Comparison of ENCODE assay signal across 13 cellular contexts in the genomic region with DNA sequence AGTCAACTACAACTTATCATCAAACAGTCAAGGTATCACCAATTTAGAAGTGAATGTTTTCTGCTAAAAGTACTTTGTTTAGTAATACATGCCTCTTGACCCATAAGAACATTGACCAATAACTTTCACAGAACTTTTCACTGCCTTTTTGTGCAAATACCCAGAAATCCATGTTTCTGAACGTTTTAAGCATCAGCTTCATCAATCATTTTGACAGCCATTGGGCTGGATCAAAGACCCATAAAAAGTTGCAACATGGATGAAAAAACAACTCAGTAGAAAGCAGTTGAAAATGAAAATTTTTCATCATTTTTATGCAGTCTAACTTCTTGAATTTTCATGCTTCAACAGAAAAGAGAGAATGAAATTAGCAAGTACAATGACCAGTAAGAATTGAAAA.
DNase-seq lines count a peak whose midpoint lies in the region; ATAC-seq and TF ChIP-seq lines count a peak whose summit lies in the region.
"Had no signal": no experiment of that assay in that cellular context is flagged by ENCODE, and none has a peak within 500 bp of the region (broad histone marks: within the 10 kb centered on the region; RNA-seq: fewer than 3 reads in every experiment).

No MANE protein-coding gene starts in this region.

- H4K20me1 ChIP-seq in Loucy (ENCODE audit: insufficient read depth, low read length, poor library complexity, severe bottlenecking) (no peaks in the 10 kb centered on the region), OCI-LY7 (ENCODE audit: insufficient read depth, low read length) (no peaks in the 10 kb centered on the region)

- intact Hi-C loops in OCI-LY7 (cut with micrococcal nuclease; ENCODE audit: unreplicated experiment): no loop called here

- no peaks in the 10 kb centered on the region for H3F3A ChIP-seq in Loucy (ENCODE audit: low read depth)

- TF ChIP-seq CTCF in Loucy (conservative IDR thresholded peaks at IDR 0.05; ENCODE audit: low read length) (no peak), OCI-LY7 (conservative IDR thresholded peaks at IDR 0.05; ENCODE audit: low read length) (no peak)

- DNase-seq in OCI-LY7 (ENCODE audit: low spot score): no peak
- DNase-seq in GM19240 (ENCODE audit: insufficient read length, low spot score): no peak
- no peak for DNase-seq in SIG-M5 (lab: John Stamatoyannopoulos, UW)
- DNase-seq: C1 segment of cervical spinal cord; Caco-2; CD4-positive, alpha-beta memory T cell; DMS153; DND-41; GOT3 had no signal

- H3K9me3 ChIP-seq in Loucy (ENCODE audit: insufficient read depth, low read depth, low read length): no peaks in the 10 kb centered on the region
- no peaks in the 10 kb centered on the region for H3K9me3 ChIP-seq in OCI-LY7 (ENCODE audit: low read length)
- no peaks in the 10 kb centered on the region for H3K9me3 ChIP-seq in mesodermal cell (ENCODE audit: control insufficient read depth, low read length)
- H3K9me3 ChIP-seq: Caco-2, HAP-1 had no signal

- H3K4me2 ChIP-seq in Loucy (ENCODE audit: low read depth, low read length, poor library complexity, severe bottlenecking) (no peak overlapping the region), OCI-LY7 (ENCODE audit: low read length) (no peak overlapping the region)

- H3K36me3 ChIP-seq in Loucy (ENCODE audit: insufficient read depth, low read length) (no peaks in the 10 kb centered on the region), OCI-LY7 (ENCODE audit: insufficient read depth, low read length) (no peaks in the 10 kb centered on the region), mesodermal cell (ENCODE audit: control insufficient read depth, insufficient read depth, low read length) (no peaks in the 10 kb centered on the region)
- H3K36me3 ChIP-seq: HAP-1 had no signal

- BruUV-seq in OCI-LY7 (replicated peaks; lab: Mats Ljungman, UMichigan): no TSS peak

- WGBS in mesodermal cell (ENCODE audit: insufficient coverage in 2 of 2), 2 experiments: 50% methylated on average over 1 of the region's 1 CpG; no CpG with 5 or more reads in 1 of the 2 experiments

- H3K27ac ChIP-seq in OCI-LY7 (ENCODE audit: low read depth, low read length, poor library complexity, severe bottlenecking) (no peak overlapping the region), mesodermal cell (ENCODE audit: low read depth, low read length, severe bottlenecking) (peak overlapping the region; percentile 20)

- no peak for ATAC-seq in GM21825 (IDR thresholded peaks at IDR 0.05; ENCODE audit: unreplicated experiment)

- H3K4me3 ChIP-seq in Loucy (ENCODE audit: low read length, poor library complexity, severe bottlenecking): no peak overlapping the region
- no peak overlapping the region for H3K4me3 ChIP-seq in OCI-LY7 (ENCODE audit: low read depth, low read length, poor library complexity, severe bottlenecking)
- H3K4me3 ChIP-seq in mesodermal cell (ENCODE audit: extremely low read depth, insufficient read depth, low read length, poor library complexity, severe bottlenecking): no peak overlapping the region
- H3K4me3 ChIP-seq: HAP-1 had no signal

- H3K27me3 ChIP-seq in Loucy (ENCODE audit: insufficient read depth, low read length, poor library complexity, severe bottlenecking): no peaks in the 10 kb centered on the region

- no peaks in the 10 kb centered on the region for H3K79me2 ChIP-seq in Loucy (ENCODE audit: insufficient read depth, low read length)
- no peaks in the 10 kb centered on the region for H3K79me2 ChIP-seq in OCI-LY7 (ENCODE audit: insufficient read depth, low read depth, low read length)

- POLR2A ChIA-PET in OCI-LY7 (lab: Charles Lee): interaction anchor here (1.0 kb wide), 1 partner anchor 21 kb away, joined by 3 read pairs; no protein-coding TSS in a partner anchor

- H2AFZ ChIP-seq in Loucy (ENCODE audit: low read length) (0 out of 2 replicates have a peak overlapping the region, but pooled peaks have one; percentile 26), OCI-LY7 (ENCODE audit: low read length) (0 out of 2 replicates have a peak overlapping the region, but pooled peaks have one; percentile 38)

- H3K9me2 ChIP-seq in Loucy (replicated peaks; ENCODE audit: low read depth, low read length) (no peaks in the 10 kb centered on the region), OCI-LY7 (ENCODE audit: insufficient read depth, low read length) (no peaks in the 10 kb centered on the region; the same call in 1 of the 2 replicates)

- CTCF ChIA-PET in OCI-LY7 (lab: Charles Lee; ENCODE audit: unreplicated experiment): no interaction called here

- H3K9ac ChIP-seq in Loucy (ENCODE audit: low read depth, low read length, poor library complexity, severe bottlenecking): no peak overlapping the region

- H3K4me1 ChIP-seq in Loucy (ENCODE audit: insufficient read depth, low read length, poor library complexity, severe bottlenecking): no peaks in the 10 kb centered on the region
- no peaks in the 10 kb centered on the region for H3K4me1 ChIP-seq in OCI-LY7 (ENCODE audit: insufficient read depth, low read length, poor library complexity, severe bottlenecking)
- H3K4me1 ChIP-seq in mesodermal cell (ENCODE audit: control insufficient read depth, insufficient read depth, low read length, poor library complexity, severe bottlenecking): no peaks in the 10 kb centered on the region
- H3K4me1 ChIP-seq: Caco-2 had no signal
